In genomic region chr7:80681272-80681885, GRCh38 we compare ENCODE assay signal across 8 cellular contexts. TPM values are rescaled to one million over a fixed set of nuclear protein-coding genes. Genes with fewer than 3 reads are reported as not detected.
DNase-seq lines count a peak whose midpoint lies in the region; ATAC-seq, FAIRE-seq and TF ChIP-seq lines count a peak whose summit lies in the region.

No MANE protein-coding gene starts in this region.

- H3K27ac Mint-ChIP-seq in activated T-helper 2 cell treated with anti-CD3 and anti-CD28 coated beads, Interferon-gamma antibody, Interleukin-2, Interleukin-4, amounts not matched to agents 10 μg/mL and 5 μg/mL and 100 μg/mL, durations not matched to agents 14 hours and 24 hours and 36 hours: no peak overlapping the region
- no peak overlapping the region for H3K27ac Mint-ChIP-seq in natural killer cell

- TF ChIP-seq CTCF in natural killer cell (IDR thresholded peaks at IDR 0.05): no peak

- peak; percentile 83 for ATAC-seq in HG03354 (IDR thresholded peaks at IDR 0.05; ENCODE audit: poor library complexity, severe bottlenecking, unreplicated experiment)
- peak; percentile 78 for ATAC-seq in left ventricle myocardium superior
- ATAC-seq in natural killer cell: no peak

- intact Hi-C loops in left ventricle myocardium superior (cut with micrococcal nuclease) (no loop called here), natural killer cell (cut with micrococcal nuclease) (no loop called here)
- intact Hi-C loops in activated T-helper 2 cell treated with anti-CD3 and anti-CD28 coated beads, Interferon-gamma antibody, Interleukin-2, Interleukin-4, amounts not matched to agents 10 μg/mL and 5 μg/mL and 100 μg/mL, durations not matched to agents 14 hours and 24 hours and 36 hours (cut with micrococcal nuclease): no loop called here

- DNase-seq in NCI-H1436 (lab: John Stamatoyannopoulos, UW) (peak; percentile 43), NCI-H1436 treated with DMSO at 0.1 percent for 48 hours (lab: John Stamatoyannopoulos, UW) (no peak), SHP77 treated with DMSO at 0.1 percent for 48 hours (lab: John Stamatoyannopoulos, UW) (peak; percentile 16), left ventricle myocardium superior (no peak), HTR-8/SVneo (ENCODE audit: insufficient read length, low spot score) (no peak), natural killer cell (no peak)
- no peak for DNase-seq in activated T-helper 2 cell treated with anti-CD3 and anti-CD28 coated beads, Interferon-gamma antibody, Interleukin-2, Interleukin-4, amounts not matched to agents 10 μg/mL and 5 μg/mL and 100 μg/mL, durations not matched to agents 14 hours and 24 hours and 36 hours (ENCODE audit: low spot score)

- no peaks in the 10 kb centered on the region for H3K9me3 Mint-ChIP-seq in activated T-helper 2 cell treated with anti-CD3 and anti-CD28 coated beads, Interferon-gamma antibody, Interleukin-2, Interleukin-4, amounts not matched to agents 10 μg/mL and 5 μg/mL and 100 μg/mL, durations not matched to agents 14 hours and 24 hours and 36 hours
- peaks cover 2 to 3% of the 10 kb centered on the region in 2 donors for H3K9me3 Mint-ChIP-seq in natural killer cell

- no peaks in the 10 kb centered on the region for H3K36me3 Mint-ChIP-seq in activated T-helper 2 cell treated with anti-CD3 and anti-CD28 coated beads, Interferon-gamma antibody, Interleukin-2, Interleukin-4, amounts not matched to agents 10 μg/mL and 5 μg/mL and 100 μg/mL, durations not matched to agents 14 hours and 24 hours and 36 hours (ENCODE audit: low read depth)
- H3K36me3 Mint-ChIP-seq in natural killer cell: no peaks in the 10 kb centered on the region

- no peaks in the 10 kb centered on the region for H3K4me1 Mint-ChIP-seq in activated T-helper 2 cell treated with anti-CD3 and anti-CD28 coated beads, Interferon-gamma antibody, Interleukin-2, Interleukin-4, amounts not matched to agents 10 μg/mL and 5 μg/mL and 100 μg/mL, durations not matched to agents 14 hours and 24 hours and 36 hours (ENCODE audit: low read depth)
- H3K4me1 Mint-ChIP-seq in natural killer cell: no peaks in the 10 kb centered on the region

- H3K4me3 Mint-ChIP-seq in activated T-helper 2 cell treated with anti-CD3 and anti-CD28 coated beads, Interferon-gamma antibody, Interleukin-2, Interleukin-4, amounts not matched to agents 10 μg/mL and 5 μg/mL and 100 μg/mL, durations not matched to agents 14 hours and 24 hours and 36 hours (ENCODE audit: low read depth): no peak overlapping the region
- H3K4me3 Mint-ChIP-seq in natural killer cell: no peak overlapping the region

- no peaks in the 10 kb centered on the region for H3K27me3 Mint-ChIP-seq in activated T-helper 2 cell treated with anti-CD3 and anti-CD28 coated beads, Interferon-gamma antibody, Interleukin-2, Interleukin-4, amounts not matched to agents 10 μg/mL and 5 μg/mL and 100 μg/mL, durations not matched to agents 14 hours and 24 hours and 36 hours (ENCODE audit: low read depth)
- no peaks in the 10 kb centered on the region for H3K27me3 Mint-ChIP-seq in natural killer cell (ENCODE audit: low read depth in 2 of 2)

- no peak for FAIRE-seq in HTR-8/SVneo (lab: Jason Lieb, UNC)

RNA-seq across cellular contexts. Expression of gene CD36, which starts 42.9 kb away (rescaled TPM):
- total RNA-seq in left ventricle myocardium superior: 1,393 TPM
- not detected in 2 replicates for total RNA-seq in activated T-helper 2 cell treated with anti-CD3 and anti-CD28 coated beads, Interferon-gamma antibody, Interleukin-2, Interleukin-4, amounts not matched to agents 10 μg/mL and 5 μg/mL and 100 μg/mL, durations not matched to agents 14 hours and 24 hours and 36 hours
- total RNA-seq in natural killer cell: 1 to 10 TPM; 5.5 to 7.0 (median 6.0) TPM

Comparison
In these comparisons a context has a peak if more than half of its experiments do, and no peak if none do; other contexts are left out.
1. DNase-seq: peak in NCI-H1436 (single experiment) and SHP77 treated with DMSO at 0.1 percent for 48 hours (single experiment); none in NCI-H1436 treated with DMSO at 0.1 percent for 48 hours (single experiment), left ventricle myocardium superior (single experiment), HTR-8/SVneo (single experiment), activated T-helper 2 cell treated with anti-CD3 and anti-CD28 coated beads, Interferon-gamma antibody, Interleukin-2, Interleukin-4, amounts not matched to agents 10 μg/mL and 5 μg/mL and 100 μg/mL, durations not matched to agents 14 hours and 24 hours and 36 hours (single experiment) and natural killer cell (single experiment).
2. ATAC-seq: peak in HG03354 (single experiment) and left ventricle myocardium superior (single experiment); none in natural killer cell (0 of 3).
3. RNA of gene CD36, which starts 42.9 kb away (total RNA-seq): 1,393 TPM in left ventricle myocardium superior (single experiment); 5.5 to 7.0 TPM in natural killer cell and not detected in activated T-helper 2 cell treated with anti-CD3 and anti-CD28 coated beads, Interferon-gamma antibody, Interleukin-2, Interleukin-4, amounts not matched to agents 10 μg/mL and 5 μg/mL and 100 μg/mL, durations not matched to agents 14 hours and 24 hours and 36 hours; every median in the first group is over 100 times any median in the second.